In the genomic region with DNA sequence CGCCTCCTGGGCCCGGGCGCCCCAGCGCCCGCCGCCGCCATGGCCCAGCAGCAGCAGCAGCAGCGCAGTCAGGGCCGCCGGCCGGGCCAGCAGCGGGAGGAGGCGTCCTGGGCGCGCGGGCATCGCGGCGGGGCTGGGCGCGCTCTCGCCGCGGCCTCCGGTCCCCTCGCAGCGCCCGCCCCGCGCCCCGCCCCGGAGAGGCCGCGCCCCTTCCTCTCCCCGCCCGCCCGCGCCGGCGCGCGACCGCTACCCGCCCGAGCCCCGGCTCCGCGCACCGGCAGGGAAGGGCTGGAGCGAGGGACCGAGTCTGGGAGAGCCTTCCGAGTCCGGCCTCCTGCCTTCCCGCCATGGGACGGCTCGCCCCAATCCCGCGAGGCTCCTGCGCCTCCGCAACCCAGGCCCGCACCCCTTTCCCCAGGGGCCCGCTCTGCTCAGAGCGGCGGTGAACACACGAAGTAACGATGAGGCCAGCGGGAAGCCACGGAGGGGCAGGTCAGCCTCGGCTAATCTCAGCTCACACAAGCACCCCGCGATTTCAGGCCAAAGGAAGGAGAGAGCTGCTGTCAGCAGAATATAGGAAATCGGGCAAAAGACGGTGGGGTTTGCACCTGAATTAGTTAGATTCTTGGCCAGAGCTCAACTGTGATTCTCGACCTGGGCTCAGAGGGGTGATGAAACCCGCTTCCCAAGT, we compare ENCODE assay signal across 2 cellular contexts.
TF ChIP-seq lines count a peak whose summit lies in the region.

A gene (minus strand): TSS at position 135 of the 691 bp plus-strand sequence. CDS start 12 bp downstream, at position 123.

TF ChIP-seq in A549, 52 proteins besides CTCF, POLR2A, EP300 and RAD21 (continued from another document and continues in another):
- TF ChIP-seq, protein P1, sequence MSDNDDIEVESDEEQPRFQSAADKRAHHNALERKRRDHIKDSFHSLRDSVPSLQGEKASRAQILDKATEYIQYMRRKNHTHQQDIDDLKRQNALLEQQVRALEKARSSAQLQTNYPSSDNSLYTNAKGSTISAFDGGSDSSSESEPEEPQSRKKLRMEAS (IDR thresholded peaks at IDR 0.05): peak; percentile 46; the same call in 1 of the 2 replicates
- TF ChIP-seq, protein P2, sequence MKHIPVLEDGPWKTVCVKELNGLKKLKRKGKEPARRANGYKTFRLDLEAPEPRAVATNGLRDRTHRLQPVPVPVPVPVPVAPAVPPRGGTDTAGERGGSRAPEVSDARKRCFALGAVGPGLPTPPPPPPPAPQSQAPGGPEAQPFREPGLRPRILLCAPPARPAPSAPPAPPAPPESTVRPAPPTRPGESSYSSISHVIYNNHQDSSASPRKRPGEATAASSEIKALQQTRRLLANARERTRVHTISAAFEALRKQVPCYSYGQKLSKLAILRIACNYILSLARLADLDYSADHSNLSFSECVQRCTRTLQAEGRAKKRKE (CRISPR knock-in tag; IDR thresholded peaks at IDR 0.05; ENCODE audit: low read depth): no peak
- TF ChIP-seq CBX8 (IDR thresholded peaks at IDR 0.05) (no peak), ESRRA (IDR thresholded peaks at IDR 0.05; ENCODE audit: borderline replicate concordance, low read length) (no peak), JUNB (IDR thresholded peaks at IDR 0.05) (no peak), FOSL2 (IDR thresholded peaks at IDR 0.05) (no peak), FOSL2 (CRISPR knock-in tag; IDR thresholded peaks at IDR 0.05) (no peak), POLR2AphosphoS2 (conservative IDR thresholded peaks at IDR 0.05; ENCODE audit: low read length) (no peak), ZC3H11A (IDR thresholded peaks at IDR 0.05) (no peak), NR3C1 (IDR thresholded peaks at IDR 0.05) (no peak), HOXB5 (CRISPR knock-in tag; IDR thresholded peaks at IDR 0.05) (no peak), HOXB13 (CRISPR knock-in tag; IDR thresholded peaks at IDR 0.05; ENCODE audit: low read depth) (no peak), NPAS2 (CRISPR knock-in tag; IDR thresholded peaks at IDR 0.05; ENCODE audit: borderline replicate concordance) (no peak), ZSCAN20 (CRISPR knock-in tag; IDR thresholded peaks at IDR 0.05) (no peak), HEYL (CRISPR knock-in tag; IDR thresholded peaks at IDR 0.05) (no peak), MAZ (IDR thresholded peaks at IDR 0.05; ENCODE audit: borderline replicate concordance, low read depth, low read length) (no peak), MYC (IDR thresholded peaks at IDR 0.05; ENCODE audit: borderline replicate concordance, low read length) (no peak), ZNF302 (CRISPR knock-in tag; IDR thresholded peaks at IDR 0.05) (no peak), RARB (CRISPR knock-in tag; IDR thresholded peaks at IDR 0.05) (no peak), HOXA7 (CRISPR knock-in tag; IDR thresholded peaks at IDR 0.05) (no peak)
- TF ChIP-seq, protein P3, sequence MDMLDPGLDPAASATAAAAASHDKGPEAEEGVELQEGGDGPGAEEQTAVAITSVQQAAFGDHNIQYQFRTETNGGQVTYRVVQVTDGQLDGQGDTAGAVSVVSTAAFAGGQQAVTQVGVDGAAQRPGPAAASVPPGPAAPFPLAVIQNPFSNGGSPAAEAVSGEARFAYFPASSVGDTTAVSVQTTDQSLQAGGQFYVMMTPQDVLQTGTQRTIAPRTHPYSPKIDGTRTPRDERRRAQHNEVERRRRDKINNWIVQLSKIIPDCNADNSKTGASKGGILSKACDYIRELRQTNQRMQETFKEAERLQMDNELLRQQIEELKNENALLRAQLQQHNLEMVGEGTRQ (IDR thresholded peaks at IDR 0.05): no peak
- TF ChIP-seq, protein P4, sequence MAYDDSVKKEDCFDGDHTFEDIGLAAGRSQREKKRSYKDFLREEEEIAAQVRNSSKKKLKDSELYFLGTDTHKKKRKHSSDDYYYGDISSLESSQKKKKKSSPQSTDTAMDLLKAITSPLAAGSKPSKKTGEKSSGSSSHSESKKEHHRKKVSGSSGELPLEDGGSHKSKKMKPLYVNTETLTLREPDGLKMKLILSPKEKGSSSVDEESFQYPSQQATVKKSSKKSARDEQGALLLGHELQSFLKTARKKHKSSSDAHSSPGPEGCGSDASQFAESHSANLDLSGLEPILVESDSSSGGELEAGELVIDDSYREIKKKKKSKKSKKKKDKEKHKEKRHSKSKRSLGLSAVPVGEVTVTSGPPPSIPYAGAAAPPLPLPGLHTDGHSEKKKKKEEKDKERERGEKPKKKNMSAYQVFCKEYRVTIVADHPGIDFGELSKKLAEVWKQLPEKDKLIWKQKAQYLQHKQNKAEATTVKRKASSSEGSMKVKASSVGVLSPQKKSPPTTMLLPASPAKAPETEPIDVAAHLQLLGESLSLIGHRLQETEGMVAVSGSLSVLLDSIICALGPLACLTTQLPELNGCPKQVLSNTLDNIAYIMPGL (CRISPR knock-in tag; IDR thresholded peaks at IDR 0.05; ENCODE audit: borderline replicate concordance): no peak
- TF ChIP-seq, protein P5, sequence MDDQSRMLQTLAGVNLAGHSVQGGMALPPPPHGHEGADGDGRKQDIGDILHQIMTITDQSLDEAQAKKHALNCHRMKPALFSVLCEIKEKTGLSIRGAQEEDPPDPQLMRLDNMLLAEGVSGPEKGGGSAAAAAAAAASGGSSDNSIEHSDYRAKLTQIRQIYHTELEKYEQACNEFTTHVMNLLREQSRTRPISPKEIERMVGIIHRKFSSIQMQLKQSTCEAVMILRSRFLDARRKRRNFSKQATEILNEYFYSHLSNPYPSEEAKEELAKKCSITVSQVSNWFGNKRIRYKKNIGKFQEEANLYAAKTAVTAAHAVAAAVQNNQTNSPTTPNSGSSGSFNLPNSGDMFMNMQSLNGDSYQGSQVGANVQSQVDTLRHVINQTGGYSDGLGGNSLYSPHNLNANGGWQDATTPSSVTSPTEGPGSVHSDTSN (IDR thresholded peaks at IDR 0.05): no peak
- TF ChIP-seq, protein P6, sequence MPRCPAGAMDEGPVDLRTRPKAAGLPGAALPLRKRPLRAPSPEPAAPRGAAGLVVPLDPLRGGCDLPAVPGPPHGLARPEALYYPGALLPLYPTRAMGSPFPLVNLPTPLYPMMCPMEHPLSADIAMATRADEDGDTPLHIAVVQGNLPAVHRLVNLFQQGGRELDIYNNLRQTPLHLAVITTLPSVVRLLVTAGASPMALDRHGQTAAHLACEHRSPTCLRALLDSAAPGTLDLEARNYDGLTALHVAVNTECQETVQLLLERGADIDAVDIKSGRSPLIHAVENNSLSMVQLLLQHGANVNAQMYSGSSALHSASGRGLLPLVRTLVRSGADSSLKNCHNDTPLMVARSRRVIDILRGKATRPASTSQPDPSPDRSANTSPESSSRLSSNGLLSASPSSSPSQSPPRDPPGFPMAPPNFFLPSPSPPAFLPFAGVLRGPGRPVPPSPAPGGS (IDR thresholded peaks at IDR 0.05): no peak; the same call in 2 of the 3 replicates
- TF ChIP-seq, protein P7, sequence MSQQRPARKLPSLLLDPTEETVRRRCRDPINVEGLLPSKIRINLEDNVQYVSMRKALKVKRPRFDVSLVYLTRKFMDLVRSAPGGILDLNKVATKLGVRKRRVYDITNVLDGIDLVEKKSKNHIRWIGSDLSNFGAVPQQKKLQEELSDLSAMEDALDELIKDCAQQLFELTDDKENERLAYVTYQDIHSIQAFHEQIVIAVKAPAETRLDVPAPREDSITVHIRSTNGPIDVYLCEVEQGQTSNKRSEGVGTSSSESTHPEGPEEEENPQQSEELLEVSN (IDR thresholded peaks at IDR 0.05; ENCODE audit: borderline replicate concordance, low read depth): peak; percentile 78

TF ChIP-seq in HepG2, 621 proteins besides CTCF, POLR2A, EP300 and RAD21 (continued from another document and continues in another):
- TF ChIP-seq ZIK1 (CRISPR knock-in tag; IDR thresholded peaks at IDR 0.05; ENCODE audit: borderline replicate concordance, low read depth) (peak; percentile 64; the same call in 1 of the 2 replicates), RARA (CRISPR knock-in tag; IDR thresholded peaks at IDR 0.05) (no peak), ZNF546 (CRISPR knock-in tag; conservative IDR thresholded peaks at IDR 0.05) (0 out of 2 replicates have a peak, but pooled peaks have one; percentile 17), ZNF589 (CRISPR knock-in tag; conservative IDR thresholded peaks at IDR 0.05) (no peak; the same call in 1 of the 2 replicates), ZNF530 (CRISPR knock-in tag; IDR thresholded peaks at IDR 0.05; ENCODE audit: low read depth) (no peak), ZNF44 (CRISPR knock-in tag; IDR thresholded peaks at IDR 0.05) (no peak), MED13 (CRISPR knock-in tag; IDR thresholded peaks at IDR 0.05) (no peak), ZNF263 (CRISPR knock-in tag; IDR thresholded peaks at IDR 0.05) (peak; percentile 44; the same call in 1 of the 2 replicates), ZNF816 (CRISPR knock-in tag; IDR thresholded peaks at IDR 0.05; ENCODE audit: borderline replicate concordance) (no peak), ZNF850 (CRISPR knock-in tag; conservative IDR thresholded peaks at IDR 0.05) (no peak), ZNF383 (CRISPR knock-in tag; IDR thresholded peaks at IDR 0.05; ENCODE audit: borderline replicate concordance) (no peak), PCBP1 (IDR thresholded peaks at IDR 0.05; ENCODE audit: borderline replicate concordance, low read depth, low read length) (no peak), ZNF34 (CRISPR knock-in tag; IDR thresholded peaks at IDR 0.05; ENCODE audit: borderline replicate concordance) (no peak), ZNF724P (CRISPR knock-in tag; IDR thresholded peaks at IDR 0.05; ENCODE audit: borderline replicate concordance) (no peak; the same call in 1 of the 2 replicates), ZNF550 (CRISPR knock-in tag; IDR thresholded peaks at IDR 0.05; ENCODE audit: borderline replicate concordance) (no peak), NPAS2 (CRISPR knock-in tag; IDR thresholded peaks at IDR 0.05; ENCODE audit: borderline replicate concordance) (no peak), ELF3 (CRISPR knock-in tag; IDR thresholded peaks at IDR 0.05) (peak; percentile 30; the same call in 1 of the 2 replicates), NR2C2 (CRISPR knock-in tag; IDR thresholded peaks at IDR 0.05; ENCODE audit: borderline replicate concordance) (no peak), ZSCAN22 (CRISPR knock-in tag; IDR thresholded peaks at IDR 0.05) (no peak), ZNF251 (CRISPR knock-in tag; IDR thresholded peaks at IDR 0.05) (no peak)
- TF ChIP-seq, protein P8, sequence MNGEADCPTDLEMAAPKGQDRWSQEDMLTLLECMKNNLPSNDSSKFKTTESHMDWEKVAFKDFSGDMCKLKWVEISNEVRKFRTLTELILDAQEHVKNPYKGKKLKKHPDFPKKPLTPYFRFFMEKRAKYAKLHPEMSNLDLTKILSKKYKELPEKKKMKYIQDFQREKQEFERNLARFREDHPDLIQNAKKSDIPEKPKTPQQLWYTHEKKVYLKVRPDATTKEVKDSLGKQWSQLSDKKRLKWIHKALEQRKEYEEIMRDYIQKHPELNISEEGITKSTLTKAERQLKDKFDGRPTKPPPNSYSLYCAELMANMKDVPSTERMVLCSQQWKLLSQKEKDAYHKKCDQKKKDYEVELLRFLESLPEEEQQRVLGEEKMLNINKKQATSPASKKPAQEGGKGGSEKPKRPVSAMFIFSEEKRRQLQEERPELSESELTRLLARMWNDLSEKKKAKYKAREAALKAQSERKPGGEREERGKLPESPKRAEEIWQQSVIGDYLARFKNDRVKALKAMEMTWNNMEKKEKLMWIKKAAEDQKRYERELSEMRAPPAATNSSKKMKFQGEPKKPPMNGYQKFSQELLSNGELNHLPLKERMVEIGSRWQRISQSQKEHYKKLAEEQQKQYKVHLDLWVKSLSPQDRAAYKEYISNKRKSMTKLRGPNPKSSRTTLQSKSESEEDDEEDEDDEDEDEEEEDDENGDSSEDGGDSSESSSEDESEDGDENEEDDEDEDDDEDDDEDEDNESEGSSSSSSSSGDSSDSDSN (CRISPR knock-in tag; IDR thresholded peaks at IDR 0.05): peak; percentile 89
- TF ChIP-seq, protein P9, sequence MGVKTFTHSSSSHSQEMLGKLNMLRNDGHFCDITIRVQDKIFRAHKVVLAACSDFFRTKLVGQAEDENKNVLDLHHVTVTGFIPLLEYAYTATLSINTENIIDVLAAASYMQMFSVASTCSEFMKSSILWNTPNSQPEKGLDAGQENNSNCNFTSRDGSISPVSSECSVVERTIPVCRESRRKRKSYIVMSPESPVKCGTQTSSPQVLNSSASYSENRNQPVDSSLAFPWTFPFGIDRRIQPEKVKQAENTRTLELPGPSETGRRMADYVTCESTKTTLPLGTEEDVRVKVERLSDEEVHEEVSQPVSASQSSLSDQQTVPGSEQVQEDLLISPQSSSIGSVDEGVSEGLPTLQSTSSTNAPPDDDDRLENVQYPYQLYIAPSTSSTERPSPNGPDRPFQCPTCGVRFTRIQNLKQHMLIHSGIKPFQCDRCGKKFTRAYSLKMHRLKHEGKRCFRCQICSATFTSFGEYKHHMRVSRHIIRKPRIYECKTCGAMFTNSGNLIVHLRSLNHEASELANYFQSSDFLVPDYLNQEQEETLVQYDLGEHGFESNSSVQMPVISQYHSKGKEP (CRISPR knock-in tag; IDR thresholded peaks at IDR 0.05): no peak
- TF ChIP-seq, protein P10, sequence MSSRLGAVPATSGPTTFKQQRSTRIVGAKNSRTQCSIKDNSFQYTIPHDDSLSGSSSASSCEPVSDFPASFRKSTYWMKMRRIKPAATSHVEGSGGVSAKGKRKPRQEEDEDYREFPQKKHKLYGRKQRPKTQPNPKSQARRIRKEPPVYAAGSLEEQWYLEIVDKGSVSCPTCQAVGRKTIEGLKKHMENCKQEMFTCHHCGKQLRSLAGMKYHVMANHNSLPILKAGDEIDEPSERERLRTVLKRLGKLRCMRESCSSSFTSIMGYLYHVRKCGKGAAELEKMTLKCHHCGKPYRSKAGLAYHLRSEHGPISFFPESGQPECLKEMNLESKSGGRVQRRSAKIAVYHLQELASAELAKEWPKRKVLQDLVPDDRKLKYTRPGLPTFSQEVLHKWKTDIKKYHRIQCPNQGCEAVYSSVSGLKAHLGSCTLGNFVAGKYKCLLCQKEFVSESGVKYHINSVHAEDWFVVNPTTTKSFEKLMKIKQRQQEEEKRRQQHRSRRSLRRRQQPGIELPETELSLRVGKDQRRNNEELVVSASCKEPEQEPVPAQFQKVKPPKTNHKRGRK (CRISPR knock-in tag; IDR thresholded peaks at IDR 0.05): no peak
- TF ChIP-seq, protein P11, sequence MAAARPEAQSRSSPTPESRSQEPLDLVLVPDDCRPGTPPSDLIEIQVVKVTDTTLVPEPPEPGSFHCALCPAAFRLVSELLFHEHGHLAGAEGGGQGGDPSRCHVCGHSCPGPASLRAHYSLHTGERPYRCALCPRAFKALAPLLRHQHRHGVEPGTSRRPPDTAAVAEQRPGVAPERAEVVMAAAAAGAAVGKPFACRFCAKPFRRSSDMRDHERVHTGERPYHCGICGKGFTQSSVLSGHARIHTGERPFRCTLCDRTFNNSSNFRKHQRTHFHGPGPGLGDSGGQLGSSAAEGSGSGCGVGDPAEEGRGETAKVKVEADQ (CRISPR knock-in tag; IDR thresholded peaks at IDR 0.05; ENCODE audit: borderline replicate concordance): no peak; the same call in 1 of the 2 replicates
- TF ChIP-seq, protein P12, sequence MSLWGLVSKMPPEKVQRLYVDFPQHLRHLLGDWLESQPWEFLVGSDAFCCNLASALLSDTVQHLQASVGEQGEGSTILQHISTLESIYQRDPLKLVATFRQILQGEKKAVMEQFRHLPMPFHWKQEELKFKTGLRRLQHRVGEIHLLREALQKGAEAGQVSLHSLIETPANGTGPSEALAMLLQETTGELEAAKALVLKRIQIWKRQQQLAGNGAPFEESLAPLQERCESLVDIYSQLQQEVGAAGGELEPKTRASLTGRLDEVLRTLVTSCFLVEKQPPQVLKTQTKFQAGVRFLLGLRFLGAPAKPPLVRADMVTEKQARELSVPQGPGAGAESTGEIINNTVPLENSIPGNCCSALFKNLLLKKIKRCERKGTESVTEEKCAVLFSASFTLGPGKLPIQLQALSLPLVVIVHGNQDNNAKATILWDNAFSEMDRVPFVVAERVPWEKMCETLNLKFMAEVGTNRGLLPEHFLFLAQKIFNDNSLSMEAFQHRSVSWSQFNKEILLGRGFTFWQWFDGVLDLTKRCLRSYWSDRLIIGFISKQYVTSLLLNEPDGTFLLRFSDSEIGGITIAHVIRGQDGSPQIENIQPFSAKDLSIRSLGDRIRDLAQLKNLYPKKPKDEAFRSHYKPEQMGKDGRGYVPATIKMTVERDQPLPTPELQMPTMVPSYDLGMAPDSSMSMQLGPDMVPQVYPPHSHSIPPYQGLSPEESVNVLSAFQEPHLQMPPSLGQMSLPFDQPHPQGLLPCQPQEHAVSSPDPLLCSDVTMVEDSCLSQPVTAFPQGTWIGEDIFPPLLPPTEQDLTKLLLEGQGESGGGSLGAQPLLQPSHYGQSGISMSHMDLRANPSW (CRISPR knock-in tag; IDR thresholded peaks at IDR 0.05; ENCODE audit: borderline replicate concordance): no peak
